In genomic region chr5:138542956-138543729, GRCh38 we compare ENCODE assay signal across 8 cellular contexts. TPM values are rescaled to one million over a fixed set of nuclear protein-coding genes. Genes with fewer than 3 reads are reported as not detected.
DNase-seq lines count a peak whose midpoint lies in the region; ATAC-seq lines count a peak whose summit lies in the region.

ETF1 (minus strand) TSS chr5:138543236; CDS start chr5:138542918, 318 bp downstream.

- DNase-seq in C1 segment of cervical spinal cord (lab: John Stamatoyannopoulos, UW) (peak; percentile 97 to 100 (median 100)), NCI-H748 treated with DMSO at 0.1 percent for 48 hours (lab: John Stamatoyannopoulos, UW) (peak; percentile 96), dedifferentiated amniotic fluid mesenchymal stem cell (ENCODE audit: extremely low spot score) (peak; percentile 99), left lobe of liver (ENCODE audit: low spot score) (peak; percentile 100)
- DNase-seq in activated CD4-positive, alpha-beta T cell treated with anti-CD3 and anti-CD28 coated beads, Interleukin-2, amount 50 U/mL, for 24 hours (ENCODE audit: low read depth in 1 of 2, low spot score in 1 of 2): peak; percentile 97 to 100
- DNase-seq in stimulated activated CD4-positive, alpha-beta T cell treated with anti-CD3 and anti-CD28 coated beads, Interleukin-2, amount 100 ng/mL, for 4 hours (ENCODE audit: low read depth): peak; percentile 100

- ATAC-seq in GM19372 (IDR thresholded peaks at IDR 0.05; ENCODE audit: low read depth, unreplicated experiment) (peak; percentile 92), HG03558 (IDR thresholded peaks at IDR 0.05; ENCODE audit: extremely low read depth, unreplicated experiment) (peak; percentile 85), left lobe of liver (peak; percentile 90)

RNA-seq across cellular contexts. Expression of gene ETF1, which starts in this region (rescaled TPM):
- total RNA-seq in left lobe of liver: 28.1 TPM

Comparison
In these comparisons a context has a peak if more than half of its experiments do, and no peak if none do; other contexts are left out.
1. Peak in every context shown above with its lines: DNase-seq and ATAC-seq.